1 cellular context compared by ENCODE assay signal in genomic region chr1:168819668-168820067, GRCh38.
TF ChIP-seq lines count a peak whose summit lies in the region.

No MANE protein-coding gene starts in this region.

TF ChIP-seq in HEK293, 187 proteins besides CTCF, POLR2A, EP300 and RAD21 (continued from another document):
- TF ChIP-seq ZNF280D (tag by site-specific recombination; IDR thresholded peaks at IDR 0.05) (no peak), ZFHX2 (tag by site-specific recombination; conservative IDR thresholded peaks at IDR 0.05) (no peak), ZNF670 (tag by site-specific recombination; IDR thresholded peaks at IDR 0.05; ENCODE audit: low read depth) (no peak)
